8 cellular contexts compared by ENCODE assay signal in genomic region chr15:57732526-57733331, GRCh38. TPM values are rescaled to one million over a fixed set of nuclear protein-coding genes. Genes with fewer than 3 reads are reported as not detected.
A peak's percentile ranks its signal among the peaks of the same experiment; 100 is the strongest.
DNase-seq lines count a peak whose midpoint lies in the region; ATAC-seq and TF ChIP-seq lines count a peak whose summit lies in the region.

No MANE protein-coding gene starts in this region.

- H3K36me3 Mint-ChIP-seq in activated CD4-positive, alpha-beta T cell treated with anti-CD3 and anti-CD28 coated beads, Interleukin-2, amount 10 ng/mL, durations not matched to agents 24 days and 14 days (ENCODE audit: low read depth), result no peaks in the 10 kb centered on the region
- no peaks in the 10 kb centered on the region for H3K36me3 Mint-ChIP-seq in endothelial cell (ENCODE audit: low read depth, unreplicated experiment)
- peaks cover 0 to 14% (median 7%) of the 10 kb centered on the region in 5 donors for H3K36me3 Mint-ChIP-seq in naive thymus-derived CD4-positive, alpha-beta T cell

- no peak overlapping the region for H3K27ac Mint-ChIP-seq in activated CD4-positive, alpha-beta T cell treated with anti-CD3 and anti-CD28 coated beads, Interleukin-2, amount 10 ng/mL, durations not matched to agents 24 days and 14 days
- H3K27ac Mint-ChIP-seq in endothelial cell (ENCODE audit: unreplicated experiment), result no peak overlapping the region
- no peak overlapping the region for H3K27ac Mint-ChIP-seq in naive thymus-derived CD4-positive, alpha-beta T cell

- ATAC-seq in naive thymus-derived CD4-positive, alpha-beta T cell, result peak; percentile 52
- ATAC-seq in GM21423 (IDR thresholded peaks at IDR 0.05; ENCODE audit: unreplicated experiment), result no peak

- H3K27me3 ChIP-seq in naive thymus-derived CD4-positive, alpha-beta T cell (ENCODE audit: control insufficient read depth in 2 of 2, insufficient read depth in 2 of 2, low read length in 2 of 2), result no peaks in the 10 kb centered on the region
- no peaks in the 10 kb centered on the region for H3K27me3 ChIP-seq in transverse colon

- no peak for TF ChIP-seq POLR2A in transverse colon (IDR thresholded peaks at IDR 0.05)

- no peaks in the 10 kb centered on the region for H3K4me1 ChIP-seq in naive thymus-derived CD4-positive, alpha-beta T cell (ENCODE audit: control insufficient read depth in 2 of 2, insufficient read depth in 2 of 2, low read length in 2 of 2)
- H3K4me1 ChIP-seq in transverse colon, result no peaks in the 10 kb centered on the region

- no peak for TF ChIP-seq EP300 in transverse colon (IDR thresholded peaks at IDR 0.05; ENCODE audit: low read depth)

- 39 to 44% methylated on average over 11 to 12 of the region's 12 CpGs for WGBS in transverse colon (ENCODE audit: low coverage in 1 of 2), 2 donors

- no peaks in the 10 kb centered on the region for H3K9me3 ChIP-seq in naive thymus-derived CD4-positive, alpha-beta T cell (ENCODE audit: control insufficient read depth in 2 of 3, low read length in 3 of 3)
- H3K9me3 ChIP-seq in transverse colon, result no peaks in the 10 kb centered on the region

- intact Hi-C loops in activated CD4-positive, alpha-beta T cell treated with anti-CD3 and anti-CD28 coated beads, Interleukin-2, amount 10 ng/mL, durations not matched to agents 24 days and 14 days (cut with micrococcal nuclease), result loop anchor here (1.0 kb wide), 1 partner anchor 129 kb away; no protein-coding TSS in a partner anchor
- intact Hi-C loops in naive thymus-derived CD4-positive, alpha-beta T cell (cut with micrococcal nuclease), result loop anchor here (1.0 to 5.0 kb wide), 4 partner anchors 129 to 173 kb away; no protein-coding TSS in a partner anchor
- intact Hi-C loops in transverse colon (cut with DNase I; ENCODE audit: low total_unique reads), result no loop called here

- H3K27me3 Mint-ChIP-seq in activated CD4-positive, alpha-beta T cell treated with anti-CD3 and anti-CD28 coated beads, Interleukin-2, amount 10 ng/mL, durations not matched to agents 24 days and 14 days, result peaks cover 3% of the 10 kb centered on the region
- no peaks in the 10 kb centered on the region for H3K27me3 Mint-ChIP-seq in endothelial cell (ENCODE audit: unreplicated experiment)
- no peaks in the 10 kb centered on the region for H3K27me3 Mint-ChIP-seq in naive thymus-derived CD4-positive, alpha-beta T cell

- no peak overlapping the region for H3K27ac ChIP-seq in naive thymus-derived CD4-positive, alpha-beta T cell (ENCODE audit: low read depth, low read length)
- no peak overlapping the region for H3K27ac ChIP-seq in transverse colon

- no peak overlapping the region for H3K4me3 ChIP-seq in naive thymus-derived CD4-positive, alpha-beta T cell (ENCODE audit: low read length)
- no peak overlapping the region for H3K4me3 ChIP-seq in transverse colon

- POLR2A ChIA-PET in naive thymus-derived CD4-positive, alpha-beta T cell (lab: Charles Lee), result no interaction called here

- TF ChIP-seq CTCF in endothelial cell (IDR thresholded peaks at IDR 0.05; ENCODE audit: unreplicated experiment), result peak; percentile 85
- TF ChIP-seq CTCF in transverse colon (IDR thresholded peaks at IDR 0.05), result peak; percentile 69 to 95 (median 85)

- H3K4me3 Mint-ChIP-seq in activated CD4-positive, alpha-beta T cell treated with anti-CD3 and anti-CD28 coated beads, Interleukin-2, amount 10 ng/mL, durations not matched to agents 24 days and 14 days, result no peak overlapping the region
- H3K4me3 Mint-ChIP-seq in endothelial cell (ENCODE audit: unreplicated experiment), result no peak overlapping the region
- H3K4me3 Mint-ChIP-seq in naive thymus-derived CD4-positive, alpha-beta T cell, result peak overlapping the region in 1 of 10 donors; percentile 24

- peaks cover 7% of the 10 kb centered on the region for H3K4me1 Mint-ChIP-seq in activated CD4-positive, alpha-beta T cell treated with anti-CD3 and anti-CD28 coated beads, Interleukin-2, amount 10 ng/mL, durations not matched to agents 24 days and 14 days
- peaks cover 1% of the 10 kb centered on the region for H3K4me1 Mint-ChIP-seq in endothelial cell (ENCODE audit: unreplicated experiment)
- H3K4me1 Mint-ChIP-seq in naive thymus-derived CD4-positive, alpha-beta T cell, result peaks cover 4 to 21% (median 14%) of the 10 kb centered on the region in 7 donors

- peak; percentile 30 to 33 for DNase-seq in activated CD4-positive, alpha-beta T cell treated with anti-CD3 and anti-CD28 coated beads for 24 hours (ENCODE audit: low read depth in 2 of 2)
- DNase-seq in activated CD4-positive, alpha-beta T cell treated with anti-CD3 and anti-CD28 coated beads for 1 hour, result no peak
- DNase-seq in NCI-H1694 treated with DMSO at 0.1 percent for 48 hours (lab: John Stamatoyannopoulos, UW), result peak; percentile 46
- DNase-seq in activated CD4-positive, alpha-beta T cell treated with anti-CD3 and anti-CD28 coated beads, Interleukin-2, amount 10 ng/mL, durations not matched to agents 24 days and 14 days, result peak; percentile 84
- DNase-seq in endothelial cell (ENCODE audit: low spot score), result peak; percentile 73
- DNase-seq in naive thymus-derived CD4-positive, alpha-beta T cell, result peak in 6 of 9 donors; percentile 16 to 51 (median 34)
- peak; percentile 62 for DNase-seq in transverse colon

- no peaks in the 10 kb centered on the region for H3K9me3 Mint-ChIP-seq in activated CD4-positive, alpha-beta T cell treated with anti-CD3 and anti-CD28 coated beads, Interleukin-2, amount 10 ng/mL, durations not matched to agents 24 days and 14 days
- no peaks in the 10 kb centered on the region for H3K9me3 Mint-ChIP-seq in endothelial cell (ENCODE audit: unreplicated experiment)
- H3K9me3 Mint-ChIP-seq in naive thymus-derived CD4-positive, alpha-beta T cell, result peaks cover 0 to 3% (median 0%) of the 10 kb centered on the region in 11 donors

- H3K36me3 ChIP-seq in naive thymus-derived CD4-positive, alpha-beta T cell (ENCODE audit: control insufficient read depth in 2 of 3, insufficient read depth in 3 of 3, low read length in 3 of 3), result no peaks in the 10 kb centered on the region
- no peaks in the 10 kb centered on the region for H3K36me3 ChIP-seq in transverse colon

- in situ Hi-C loops in transverse colon (cut with MboI; ENCODE audit: low pct_ligation_motif_present in 1 of 4, low pct_unique_long_range_greater_than_20kb in 1 of 4, low sequenced_read_pairs in 3 of 4), result loop anchor here in 3 of 4 donors (5.0 to 25.0 kb wide), 2 partner anchors 330 to 335 kb away; partner anchors contain the start of gene ALDH1A2 (in 3 of the 3)

- CTCF ChIA-PET in naive thymus-derived CD4-positive, alpha-beta T cell (lab: Charles Lee), result interaction anchor here (0.7 to 2.1 kb wide), 12 partner anchors 9 to 1701 kb away, joined by 3 to 9 read pairs (median 3); no protein-coding TSS in a partner anchor

RNA-seq across cellular contexts. Expression of gene POLR2M, which starts 26.2 kb away (rescaled TPM):
- 54.5 and 55.4 TPM in 2 replicates for total RNA-seq in activated CD4-positive, alpha-beta T cell treated with anti-CD3 and anti-CD28 coated beads, Interleukin-2, amount 10 ng/mL, durations not matched to agents 24 days and 14 days
- total RNA-seq in endothelial cell (ENCODE audit: unreplicated experiment) (70.8 TPM), transverse colon (100 to 1,000 TPM in 1 of 4 donors, 10 to 100 TPM in 3; 18.5 to 159 (median 42.2) TPM)
- total RNA-seq in naive thymus-derived CD4-positive, alpha-beta T cell, result 100 to 1,000 TPM in 2 of 5 experiments, 10 to 100 TPM in 3; 67.0 to 105 (median 82.9) TPM
- polyA plus RNA-seq in naive thymus-derived CD4-positive, alpha-beta T cell, result 10 to 100 TPM; 60.4 to 74.9 TPM
